ENCODE assay signal across 17 cellular contexts in the genomic region with DNA sequence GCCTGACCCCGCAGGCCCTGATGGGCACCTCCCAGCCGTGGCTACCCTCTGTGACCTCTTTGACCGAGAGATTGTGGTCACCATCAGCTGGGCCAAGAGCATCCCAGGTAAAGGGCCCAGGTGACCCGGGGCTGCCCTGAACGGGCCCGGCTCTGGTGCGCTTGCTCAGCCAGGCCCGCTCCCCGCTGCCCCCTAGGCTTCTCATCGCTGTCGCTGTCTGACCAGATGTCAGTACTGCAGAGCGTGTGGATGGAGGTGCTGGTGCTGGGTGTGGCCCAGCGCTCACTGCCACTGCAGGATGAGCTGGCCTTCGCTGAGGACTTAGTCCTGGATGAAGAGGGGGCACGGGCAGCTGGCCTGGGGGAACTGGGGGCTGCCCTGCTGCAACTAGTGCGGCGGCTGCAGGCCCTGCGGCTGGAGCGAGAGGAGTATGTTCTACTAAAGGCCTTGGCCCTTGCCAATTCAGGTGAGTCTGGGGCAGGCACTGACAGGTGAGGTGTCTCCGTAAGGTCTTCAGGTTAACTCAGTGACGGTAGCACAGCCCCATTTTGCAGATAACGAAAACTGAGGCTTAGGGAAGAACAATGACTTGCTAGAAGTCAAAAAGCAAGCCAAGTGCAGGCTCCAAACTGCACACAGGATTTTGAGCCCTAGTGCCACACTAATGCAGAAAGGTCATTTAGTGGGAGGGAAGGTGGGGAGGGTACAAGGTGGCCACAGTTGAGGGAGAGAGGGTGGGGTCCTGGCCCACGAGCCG. TPM values are rescaled to one million over a fixed set of nuclear protein-coding genes. Genes with fewer than 3 reads are reported as not detected.
DNase-seq lines count a peak whose midpoint lies in the region; ATAC-seq, FAIRE-seq and TF ChIP-seq lines count a peak whose summit lies in the region.
"Had no signal": no experiment of that assay in that cellular context is flagged by ENCODE, and none has a peak within 500 bp of the region (broad histone marks: within the 10 kb centered on the region; RNA-seq: fewer than 3 reads in every experiment).

No MANE protein-coding gene starts in this region.

- H3K4me1 ChIP-seq in A549 (peaks cover 14% of the 10 kb centered on the region), mammary epithelial cell (ENCODE audit: insufficient read depth, low read length) (peaks cover 31% of the 10 kb centered on the region), smooth muscle cell (ENCODE audit: low read depth) (peaks cover 8% of the 10 kb centered on the region)

- in situ Hi-C loops in mammary epithelial cell (cut with MboI; ENCODE audit: low sequenced_read_pairs in 2 of 2), result no loop called here

- dilution Hi-C loops in mammary epithelial cell (cut with HindIII; ENCODE audit: low sequenced_read_pairs), result no loop called here

- WGBS in A549 (ENCODE audit: missing lambda C conversion rate), result 92% methylated on average over 24 of the region's 24 CpGs
- WGBS in mammary epithelial cell (ENCODE audit: low coverage, missing lambda C conversion rate), result 87% methylated on average over 24 of the region's 24 CpGs
- 95% methylated on average over 24 of the region's 24 CpGs for WGBS in smooth muscle cell (ENCODE audit: low lambda C conversion rate)

- TF ChIP-seq EP300 in A549 (IDR thresholded peaks at IDR 0.05), result no peak

- CTCF ChIA-PET in A549 (lab: Yijun Ruan, JAX) (interaction anchor here (1.2 to 20.7 kb wide), 5 partner anchors 10 to 103 kb away, joined by 3 to 996 read pairs (median 6); a partner anchor contains a TSS), mammary epithelial cell (lab: Charles Lee; ENCODE audit: low non-redundant PET) (no interaction called here)
- CTCF ChIA-PET in activated CD4-positive, alpha-beta memory T cell treated with anti-CD3 and anti-CD28 coated beads, Interleukin-2, amount 10 ng/mL, durations not matched to agents 7 days and 5 days (lab: Charles Lee), result interaction anchor here (0.6 to 5.7 kb wide), 4 partner anchors 10 to 28 kb away, joined by 3 to 157 read pairs (median 6); a partner anchor contains a TSS

- peaks cover 7% of the 10 kb centered on the region for H3K36me3 ChIP-seq in H7 (replicated peaks; ENCODE audit: control insufficient read depth, insufficient read depth, low read length)
- peaks cover 3% of the 10 kb centered on the region for H3K36me3 ChIP-seq in mammary epithelial cell (ENCODE audit: insufficient read depth, low read length)
- H3K36me3 ChIP-seq in smooth muscle cell (ENCODE audit: low read depth), result no peaks in the 10 kb centered on the region

- peaks cover 45% of the 10 kb centered on the region for H3K36me3 Mint-ChIP-seq in activated CD4-positive, alpha-beta memory T cell treated with anti-CD3 and anti-CD28 coated beads, Interleukin-2, amount 10 ng/mL, durations not matched to agents 7 days and 5 days (ENCODE audit: low read depth)
- H3K36me3 Mint-ChIP-seq in mesothelial cell of epicardium, result peaks cover 3% of the 10 kb centered on the region

- H3K27me3 ChIP-seq in H7 (ENCODE audit: control insufficient read depth, insufficient read depth, low read length), result no peaks in the 10 kb centered on the region
- H3K27me3 ChIP-seq in mammary epithelial cell (ENCODE audit: insufficient read depth, low read length), result no peaks in the 10 kb centered on the region
- H3K27me3 ChIP-seq in smooth muscle cell (ENCODE audit: low read depth), result no peaks in the 10 kb centered on the region
- H3K27me3 ChIP-seq: BLaER1 had no signal

- H3K4me1 Mint-ChIP-seq in activated CD4-positive, alpha-beta memory T cell treated with anti-CD3 and anti-CD28 coated beads, Interleukin-2, amount 10 ng/mL, durations not matched to agents 7 days and 5 days, result peaks cover 55% of the 10 kb centered on the region
- H3K4me1 Mint-ChIP-seq in mesothelial cell of epicardium, result peaks cover 20% of the 10 kb centered on the region

- TF ChIP-seq CTCF in A549 (IDR thresholded peaks at IDR 0.05), result no peak
- no peak for TF ChIP-seq CTCF in mesothelial cell of epicardium (IDR thresholded peaks at IDR 0.05; ENCODE audit: unreplicated experiment)
- TF ChIP-seq CTCF in mammary epithelial cell (conservative IDR thresholded peaks at IDR 0.05 in 1 of 2, IDR thresholded peaks at IDR 0.05 in 1 of 2; ENCODE audit: extremely low read depth in 1 of 2, insufficient read depth in 1 of 2, low read depth in 1 of 2, low read length in 2 of 2), result no peak
- TF ChIP-seq CTCF in smooth muscle cell (IDR thresholded peaks at IDR 0.05; ENCODE audit: borderline replicate concordance, insufficient read depth, poor library complexity, severe bottlenecking), result no peak

- H3K4me3 ChIP-seq in A549 (no peak overlapping the region), H7 (ENCODE audit: insufficient read depth, low read depth, low read length) (no peak overlapping the region), mammary epithelial cell (replicated peaks in 1 of 3; ENCODE audit: insufficient read depth in 1 of 3, low read depth in 2 of 3, low read length in 3 of 3) (no peak overlapping the region), smooth muscle cell (no peak overlapping the region)
- H3K4me3 ChIP-seq: BLaER1, SK-N-MC had no signal

- no peak for TF ChIP-seq POLR2A in A549 (IDR thresholded peaks at IDR 0.05; ENCODE audit: low read length)

- H2AFZ ChIP-seq in mammary epithelial cell (ENCODE audit: low read depth, low read length), result no peak overlapping the region
- H2AFZ ChIP-seq in smooth muscle cell (ENCODE audit: low read depth), result no peak overlapping the region

- intact Hi-C loops in mammary epithelial cell (cut with micrococcal nuclease), result no loop called here

- no peaks in the 10 kb centered on the region for H3F3A ChIP-seq in smooth muscle cell (ENCODE audit: low read depth)

- ATAC-seq in A549 (no peak), HG03095 (IDR thresholded peaks at IDR 0.05; ENCODE audit: unreplicated experiment) (no peak), HG02798 (IDR thresholded peaks at IDR 0.05; ENCODE audit: poor library complexity, unreplicated experiment) (no peak)

- DNase-seq in A549 (ENCODE audit: low read depth in 1 of 2, low spot score in 1 of 2) (no peak), H7 (peak; percentile 66), mesothelial cell of epicardium (ENCODE audit: low spot score in 2 of 2, unreplicated experiment in 2 of 2) (no peak), mammary epithelial cell (no peak), smooth muscle cell (lab: John Stamatoyannopoulos, UW; ENCODE audit: unreplicated experiment) (no peak)
- DNase-seq in activated CD4-positive, alpha-beta memory T cell treated with anti-CD3 and anti-CD28 coated beads, Interleukin-2, amount 10 ng/mL, durations not matched to agents 7 days and 5 days, result no peak
- DNase-seq: activated T-cell treated with anti-CD3 and anti-CD28 coated beads, Interleukin-2, amount 50 U/mL, for 48 hours; effector CD4-positive, alpha-beta T cell; foreskin melanocyte; NCI-H2029 treated with DMSO at 0.1 percent for 48 hours; stimulated activated CD4-positive, alpha-beta T cell treated with anti-CD3 and anti-CD28 coated beads, Interleukin-4, amount 100 ng/mL, for 24 hours; stimulated activated naive CD4-positive, alpha-beta T cell had no signal

- no peak for TF ChIP-seq RAD21 in A549 (conservative IDR thresholded peaks at IDR 0.05 in 1 of 2, IDR thresholded peaks at IDR 0.05 in 1 of 2)

- POLR2A ChIA-PET in A549 (lab: Yijun Ruan, JAX), result no interaction called here
- POLR2A ChIA-PET in activated CD4-positive, alpha-beta memory T cell treated with anti-CD3 and anti-CD28 coated beads, Interleukin-2, amount 10 ng/mL, durations not matched to agents 7 days and 5 days (lab: Charles Lee), result interaction anchor here (1.5 to 3.9 kb wide), 2 partner anchors 44 to 108 kb away, joined by 5 to 29 read pairs; a partner anchor contains a TSS

- no peak for FAIRE-seq in A549 (lab: Jason Lieb, UNC)

- H4K20me1 ChIP-seq in mammary epithelial cell (ENCODE audit: insufficient read depth, low read length), result no peaks in the 10 kb centered on the region
- H4K20me1 ChIP-seq in smooth muscle cell (ENCODE audit: low read depth), result no peaks in the 10 kb centered on the region

- H3K9me3 Mint-ChIP-seq in activated CD4-positive, alpha-beta memory T cell treated with anti-CD3 and anti-CD28 coated beads, Interleukin-2, amount 10 ng/mL, durations not matched to agents 7 days and 5 days, result no peaks in the 10 kb centered on the region
- H3K9me3 Mint-ChIP-seq in mesothelial cell of epicardium, result no peaks in the 10 kb centered on the region

- BruUV-seq in mammary epithelial cell (replicated peaks; lab: Mats Ljungman, UMichigan), result no TSS peak

- H3K4me2 ChIP-seq in A549 (no peak overlapping the region), mammary epithelial cell (ENCODE audit: insufficient read depth, low read depth, low read length) (no peak overlapping the region), smooth muscle cell (no peak overlapping the region)

- H3K27ac Mint-ChIP-seq in activated CD4-positive, alpha-beta memory T cell treated with anti-CD3 and anti-CD28 coated beads, Interleukin-2, amount 10 ng/mL, durations not matched to agents 7 days and 5 days, result peak overlapping the region; percentile 31
- no peak overlapping the region for H3K27ac Mint-ChIP-seq in mesothelial cell of epicardium

- no peak overlapping the region for H3K4me3 Mint-ChIP-seq in activated CD4-positive, alpha-beta memory T cell treated with anti-CD3 and anti-CD28 coated beads, Interleukin-2, amount 10 ng/mL, durations not matched to agents 7 days and 5 days
- H3K4me3 Mint-ChIP-seq in mesothelial cell of epicardium, result peak overlapping the region; percentile 17

- H3K9me3 ChIP-seq in A549, result no peaks in the 10 kb centered on the region
- H3K9me3 ChIP-seq in mammary epithelial cell (replicated peaks; ENCODE audit: insufficient read depth, low read length), result no peaks in the 10 kb centered on the region
- no peaks in the 10 kb centered on the region for H3K9me3 ChIP-seq in smooth muscle cell (replicated peaks; ENCODE audit: low read depth)
- H3K9me3 ChIP-seq: BLaER1 had no signal

- no peak overlapping the region for H3K9ac ChIP-seq in mammary epithelial cell (ENCODE audit: insufficient read depth, low read length)
- no peak overlapping the region for H3K9ac ChIP-seq in smooth muscle cell (ENCODE audit: low read depth)

- peaks cover 51% of the 10 kb centered on the region for H3K79me2 ChIP-seq in mammary epithelial cell (ENCODE audit: insufficient read depth, low read length)
- peaks cover 9% of the 10 kb centered on the region for H3K79me2 ChIP-seq in smooth muscle cell (ENCODE audit: low read depth)

- H3K27ac ChIP-seq in A549, result no peak overlapping the region
- no peak overlapping the region for H3K27ac ChIP-seq in mammary epithelial cell (ENCODE audit: insufficient read depth, low read depth, low read length)
- H3K27ac ChIP-seq in smooth muscle cell (ENCODE audit: low read depth), result no peak overlapping the region
- H3K27ac ChIP-seq: BLaER1, SK-N-MC had no signal

- no peaks in the 10 kb centered on the region for H3K27me3 Mint-ChIP-seq in activated CD4-positive, alpha-beta memory T cell treated with anti-CD3 and anti-CD28 coated beads, Interleukin-2, amount 10 ng/mL, durations not matched to agents 7 days and 5 days
- H3K27me3 Mint-ChIP-seq in mesothelial cell of epicardium (ENCODE audit: low read depth), result no peaks in the 10 kb centered on the region

RNA-seq across cellular contexts. Expression of a gene that starts 2.4 kb away (rescaled TPM):
- polyA plus RNA-seq in A549 (2011; rRNA removed), result 305 and 363 TPM in 2 replicates
- polyA plus RNA-seq in A549 (2012; cell fraction: cytosol; rRNA removed), result 405 and 507 TPM in 2 replicates
- 233 and 467 TPM in 2 replicates for polyA plus RNA-seq in A549 (2012; cell fraction: nucleus; rRNA removed)
- polyA plus RNA-seq in A549 (2017; fragmentation: RNase III; extraction: RNeasy Plus Mini Kit Qiagen cat#74134 plus additional on column Dnase treatment), result 424 to 447 TPM (median 440 TPM) in 3 replicates
- polyA minus RNA-seq in A549 (2011; rRNA and poly(A)+ RNA removed), result 74.2 and 84.5 TPM in 2 replicates
- 261 and 314 TPM in 2 replicates for total RNA-seq in H7 (2014; rRNA removed; shearing (Covaris generic))
- total RNA-seq in activated CD4-positive, alpha-beta memory T cell treated with anti-CD3 and anti-CD28 coated beads, Interleukin-2, amount 10 ng/mL, durations not matched to agents 7 days and 5 days, result 100 to 1,000 TPM; 137 to 145 TPM
- total RNA-seq in mesothelial cell of epicardium, result 178 to 201 TPM (median 184 TPM) in 3 replicates
- total RNA-seq in mammary epithelial cell, result 100 to 1,000 TPM; 105 to 199 TPM
- polyA plus RNA-seq in mammary epithelial cell, result 350 TPM
- 271 TPM for polyA minus RNA-seq in mammary epithelial cell
- total RNA-seq in smooth muscle cell, result 218 and 285 TPM in 2 replicates
- polyA plus RNA-seq in smooth muscle cell, result 327 and 353 TPM in 2 replicates

RNA-seq across cellular contexts. Expression of a gene that starts 2.9 kb away (rescaled TPM):
- polyA plus RNA-seq in A549 (2011; rRNA removed) (305 and 377 TPM in 2 replicates), A549 (2017; fragmentation: RNase III; extraction: RNeasy Plus Mini Kit Qiagen cat#74134 plus additional on column Dnase treatment) (442 to 500 TPM (median 491 TPM) in 3 replicates), mammary epithelial cell (660 TPM), smooth muscle cell (461 and 474 TPM in 2 replicates)
- polyA plus RNA-seq in A549 (2012; cell fraction: cytosol; rRNA removed), result 572 and 685 TPM in 2 replicates
- 250 and 325 TPM in 2 replicates for polyA plus RNA-seq in A549 (2012; cell fraction: nucleus; rRNA removed)
- polyA minus RNA-seq in A549 (2011; rRNA and poly(A)+ RNA removed), result 81.0 and 91.2 TPM in 2 replicates
- total RNA-seq in H7 (2014; rRNA removed; shearing (Covaris generic)), result 272 and 303 TPM in 2 replicates
- total RNA-seq in activated CD4-positive, alpha-beta memory T cell treated with anti-CD3 and anti-CD28 coated beads, Interleukin-2, amount 10 ng/mL, durations not matched to agents 7 days and 5 days, result 100 to 1,000 TPM; 137 to 139 TPM
- total RNA-seq in mesothelial cell of epicardium (134 to 139 TPM (median 139 TPM) in 3 replicates), mammary epithelial cell (100 to 1,000 TPM; 333 to 449 TPM), smooth muscle cell (169 and 209 TPM in 2 replicates)
- polyA minus RNA-seq in mammary epithelial cell, result 272 TPM

RNA-seq across cellular contexts. Expression of a gene that starts 9.7 kb away (rescaled TPM):
- polyA plus RNA-seq in A549 (2011; rRNA removed) (13.9 and 15.2 TPM in 2 replicates), A549 (2017; fragmentation: RNase III; extraction: RNeasy Plus Mini Kit Qiagen cat#74134 plus additional on column Dnase treatment) (30.9 to 35.5 TPM (median 33.5 TPM) in 3 replicates), mammary epithelial cell (34.7 TPM), smooth muscle cell (16.7 and 29.4 TPM in 2 replicates)
- polyA plus RNA-seq in A549 (2012; cell fraction: cytosol; rRNA removed), result 30.4 and 39.1 TPM in 2 replicates
- polyA plus RNA-seq in A549 (2012; cell fraction: nucleus; rRNA removed), result 43.3 and 53.6 TPM in 2 replicates
- 11.4 and 19.0 TPM in 2 replicates for polyA minus RNA-seq in A549 (2011; rRNA and poly(A)+ RNA removed)
- 80.5 and 94.8 TPM in 2 replicates for total RNA-seq in H7 (2014; rRNA removed; shearing (Covaris generic))
- total RNA-seq in activated CD4-positive, alpha-beta memory T cell treated with anti-CD3 and anti-CD28 coated beads, Interleukin-2, amount 10 ng/mL, durations not matched to agents 7 days and 5 days, result 10 to 100 TPM; 38.5 to 42.2 TPM
- total RNA-seq in mesothelial cell of epicardium (23.2 to 26.6 TPM (median 26.4 TPM) in 3 replicates), mammary epithelial cell (10 to 100 TPM; 44.8 to 67.0 TPM), smooth muscle cell (7.7 and 8.0 TPM in 2 replicates)
- 33.3 TPM for polyA minus RNA-seq in mammary epithelial cell

RNA-seq across cellular contexts. Expression of a gene that starts 14.8 kb away (rescaled TPM):
- polyA plus RNA-seq in A549 (2011; rRNA removed) (1.9 TPM in 2 replicates), A549 (2017; fragmentation: RNase III; extraction: RNeasy Plus Mini Kit Qiagen cat#74134 plus additional on column Dnase treatment) (3.4 to 4.7 TPM (median 4.1 TPM) in 3 replicates), mammary epithelial cell (1.0 TPM), smooth muscle cell (not detected in 2 replicates)
- 5.9 TPM in 2 replicates for polyA plus RNA-seq in A549 (2012; cell fraction: cytosol; rRNA removed)
- polyA plus RNA-seq in A549 (2012; cell fraction: nucleus; rRNA removed), result 1.7 and 4.2 TPM in 2 replicates
- not detected in 2 replicates for polyA minus RNA-seq in A549 (2011; rRNA and poly(A)+ RNA removed)
- 0.38 and 1.00 TPM in 2 replicates for total RNA-seq in H7 (2014; rRNA removed; shearing (Covaris generic))
- not detected for total RNA-seq in activated CD4-positive, alpha-beta memory T cell treated with anti-CD3 and anti-CD28 coated beads, Interleukin-2, amount 10 ng/mL, durations not matched to agents 7 days and 5 days
- total RNA-seq in mesothelial cell of epicardium (0.47 TPM in 1 of 3 replicates, not detected in the others), mammary epithelial cell (not detected), smooth muscle cell (not detected in 2 replicates)
- polyA minus RNA-seq in mammary epithelial cell, result not detected

RNA-seq across cellular contexts. Expression of a gene that starts 23.9 kb away (rescaled TPM):
- not detected in 2 replicates for polyA plus RNA-seq in A549 (2011; rRNA removed)
- polyA plus RNA-seq in A549 (2012; cell fraction: cytosol; rRNA removed), result 0.06 TPM in 1 of 2 replicates, not detected in the other
- polyA plus RNA-seq in A549 (2012; cell fraction: nucleus; rRNA removed), result 0.41 and 0.42 TPM in 2 replicates
- polyA plus RNA-seq in A549 (2017; fragmentation: RNase III; extraction: RNeasy Plus Mini Kit Qiagen cat#74134 plus additional on column Dnase treatment), result 0.12 to 0.28 TPM (median 0.17 TPM) in 3 replicates
- polyA minus RNA-seq in A549 (2011; rRNA and poly(A)+ RNA removed), result not detected in 2 replicates
- total RNA-seq in H7 (2014; rRNA removed; shearing (Covaris generic)), result not detected in 2 replicates
- under 1 TPM in 1 of 2 experiments, not detected in 1; 0.15 TPM for total RNA-seq in activated CD4-positive, alpha-beta memory T cell treated with anti-CD3 and anti-CD28 coated beads, Interleukin-2, amount 10 ng/mL, durations not matched to agents 7 days and 5 days
- total RNA-seq in mesothelial cell of epicardium, result 0.22 to 0.58 TPM (median 0.27 TPM) in 3 replicates
- total RNA-seq in mammary epithelial cell, result not detected
- polyA plus RNA-seq in mammary epithelial cell, result not detected
- not detected for polyA minus RNA-seq in mammary epithelial cell
- not detected in 2 replicates for total RNA-seq in smooth muscle cell
- polyA plus RNA-seq in smooth muscle cell, result not detected in 2 replicates
- total RNA-seq: mucosa of gallbladder had no signal
